ENCODE assay signal across 1 cellular context in the genomic region with DNA sequence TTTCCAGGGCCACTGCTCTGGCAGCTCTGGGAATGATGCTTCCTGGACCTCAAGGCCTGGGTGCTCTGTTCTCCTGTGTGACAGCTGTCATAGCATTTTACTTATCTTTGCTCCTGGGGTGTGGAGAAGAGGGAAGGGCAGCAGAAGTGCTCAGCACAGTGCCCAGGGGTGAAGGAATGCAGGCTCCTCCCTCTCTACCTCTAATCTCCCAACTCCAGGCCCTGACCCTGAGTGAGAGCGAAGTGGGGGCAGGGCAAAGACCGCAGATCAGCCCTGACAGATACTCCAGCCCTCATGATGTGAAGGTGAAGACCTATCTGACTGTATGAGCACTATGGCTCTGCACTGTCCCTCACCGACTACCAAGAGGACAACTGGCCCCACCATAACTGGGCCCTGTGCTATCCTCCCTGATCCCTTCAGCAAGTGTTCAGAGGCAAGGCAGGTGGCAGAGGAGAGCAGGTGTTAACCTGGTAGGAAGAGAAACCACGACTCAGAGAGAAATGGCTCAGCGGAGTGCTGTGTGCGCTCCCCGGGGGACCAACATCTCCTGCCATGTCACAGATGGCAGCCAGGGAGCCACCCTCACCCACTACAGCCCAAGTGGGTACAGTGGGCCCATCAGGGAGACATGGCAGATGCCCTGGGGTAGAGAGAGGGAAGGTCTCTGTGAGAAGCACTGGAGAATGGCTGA.
TF ChIP-seq lines count a peak whose summit lies in the region.

No MANE protein-coding gene starts in this region.

TF ChIP-seq in K562, 482 proteins besides CTCF, POLR2A, EP300 and RAD21 (continued from another document and continues in another):
- TF ChIP-seq, protein P1, sequence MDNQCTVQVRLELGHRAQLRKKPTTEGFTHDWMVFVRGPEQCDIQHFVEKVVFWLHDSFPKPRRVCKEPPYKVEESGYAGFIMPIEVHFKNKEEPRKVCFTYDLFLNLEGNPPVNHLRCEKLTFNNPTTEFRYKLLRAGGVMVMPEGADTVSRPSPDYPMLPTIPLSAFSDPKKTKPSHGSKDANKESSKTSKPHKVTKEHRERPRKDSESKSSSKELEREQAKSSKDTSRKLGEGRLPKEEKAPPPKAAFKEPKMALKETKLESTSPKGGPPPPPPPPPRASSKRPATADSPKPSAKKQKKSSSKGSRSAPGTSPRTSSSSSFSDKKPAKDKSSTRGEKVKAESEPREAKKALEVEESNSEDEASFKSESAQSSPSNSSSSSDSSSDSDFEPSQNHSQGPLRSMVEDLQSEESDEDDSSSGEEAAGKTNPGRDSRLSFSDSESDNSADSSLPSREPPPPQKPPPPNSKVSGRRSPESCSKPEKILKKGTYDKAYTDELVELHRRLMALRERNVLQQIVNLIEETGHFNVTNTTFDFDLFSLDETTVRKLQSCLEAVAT (IDR thresholded peaks at IDR 0.05), result peak in 1 of 2 experiments; percentile 97; a peak in 2 of 4 replicates
- TF ChIP-seq, protein P2, sequence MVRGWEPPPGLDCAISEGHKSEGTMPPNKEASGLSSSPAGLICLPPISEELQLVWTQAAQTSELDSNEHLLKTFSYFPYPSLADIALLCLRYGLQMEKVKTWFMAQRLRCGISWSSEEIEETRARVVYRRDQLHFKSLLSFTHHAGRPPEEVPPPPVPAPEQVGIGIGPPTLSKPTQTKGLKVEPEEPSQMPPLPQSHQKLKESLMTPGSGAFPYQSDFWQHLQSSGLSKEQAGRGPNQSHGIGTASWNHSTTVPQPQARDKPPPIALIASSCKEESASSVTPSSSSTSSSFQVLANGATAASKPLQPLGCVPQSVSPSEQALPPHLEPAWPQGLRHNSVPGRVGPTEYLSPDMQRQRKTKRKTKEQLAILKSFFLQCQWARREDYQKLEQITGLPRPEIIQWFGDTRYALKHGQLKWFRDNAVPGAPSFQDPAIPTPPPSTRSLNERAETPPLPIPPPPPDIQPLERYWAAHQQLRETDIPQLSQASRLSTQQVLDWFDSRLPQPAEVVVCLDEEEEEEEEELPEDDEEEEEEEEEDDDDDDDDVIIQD (CRISPR knock-in tag; IDR thresholded peaks at IDR 0.05), result no peak
- TF ChIP-seq NONO (IDR thresholded peaks at IDR 0.05; ENCODE audit: low read depth in 2 of 2, low read length in 1 of 2) (peak in 1 of 2 experiments; percentile 86; a peak in 2 of 4 replicates), ELF1 (tag; IDR thresholded peaks at IDR 0.05) (no peak), BDP1 (IDR thresholded peaks at IDR 0.05; ENCODE audit: insufficient read depth, insufficient read length) (no peak), BRF1 (IDR thresholded peaks at IDR 0.05; ENCODE audit: borderline replicate concordance, extremely low read depth, insufficient read length) (no peak), CBX3 (IDR thresholded peaks at IDR 0.05; ENCODE audit: borderline replicate concordance in 1 of 2, low read length in 2 of 2) (peak in 1 of 2 experiments; percentile 87; a peak in 2 of 3 replicates), CREB1 (IDR thresholded peaks at IDR 0.05) (peak; percentile 63; the same call in 1 of the 2 replicates), CREB1 (CRISPR knock-in tag; IDR thresholded peaks at IDR 0.05) (no peak), SIN3A (IDR thresholded peaks at IDR 0.05; ENCODE audit: borderline replicate concordance in 2 of 2, control insufficient read depth in 1 of 2, low read depth in 2 of 2, low read length in 2 of 2) (0 out of 4 replicates have a peak, but pooled peaks of 1 of the 2 experiments have one; percentile 47), SMAD1 (IDR thresholded peaks at IDR 0.05; ENCODE audit: low read depth, low read length, partially characterized antibody) (peak; percentile 65), ZNF24 (IDR thresholded peaks at IDR 0.05) (peak; percentile 69), GATAD2B (IDR thresholded peaks at IDR 0.05; ENCODE audit: borderline replicate concordance) (peak; percentile 70), TBL1XR1 (IDR thresholded peaks at IDR 0.05; ENCODE audit: low read length in 2 of 2) (peak; percentile 90 to 92; a peak in 3 of 4 replicates), XRCC5 (IDR thresholded peaks at IDR 0.05; ENCODE audit: low read depth, low read length) (peak; percentile 69; the same call in 1 of the 2 replicates), KDM4B (IDR thresholded peaks at IDR 0.05; ENCODE audit: borderline replicate concordance in 2 of 2, low read depth in 1 of 2) (0 out of 4 replicates have a peak, but pooled peaks of 1 of the 2 experiments have one; percentile 51), KAT8 (IDR thresholded peaks at IDR 0.05; ENCODE audit: low read depth) (no peak), KLF13 (tag; IDR thresholded peaks at IDR 0.05; ENCODE audit: borderline replicate concordance, low read depth) (peak; percentile 57; the same call in 1 of the 2 replicates)
- TF ChIP-seq, protein P3, sequence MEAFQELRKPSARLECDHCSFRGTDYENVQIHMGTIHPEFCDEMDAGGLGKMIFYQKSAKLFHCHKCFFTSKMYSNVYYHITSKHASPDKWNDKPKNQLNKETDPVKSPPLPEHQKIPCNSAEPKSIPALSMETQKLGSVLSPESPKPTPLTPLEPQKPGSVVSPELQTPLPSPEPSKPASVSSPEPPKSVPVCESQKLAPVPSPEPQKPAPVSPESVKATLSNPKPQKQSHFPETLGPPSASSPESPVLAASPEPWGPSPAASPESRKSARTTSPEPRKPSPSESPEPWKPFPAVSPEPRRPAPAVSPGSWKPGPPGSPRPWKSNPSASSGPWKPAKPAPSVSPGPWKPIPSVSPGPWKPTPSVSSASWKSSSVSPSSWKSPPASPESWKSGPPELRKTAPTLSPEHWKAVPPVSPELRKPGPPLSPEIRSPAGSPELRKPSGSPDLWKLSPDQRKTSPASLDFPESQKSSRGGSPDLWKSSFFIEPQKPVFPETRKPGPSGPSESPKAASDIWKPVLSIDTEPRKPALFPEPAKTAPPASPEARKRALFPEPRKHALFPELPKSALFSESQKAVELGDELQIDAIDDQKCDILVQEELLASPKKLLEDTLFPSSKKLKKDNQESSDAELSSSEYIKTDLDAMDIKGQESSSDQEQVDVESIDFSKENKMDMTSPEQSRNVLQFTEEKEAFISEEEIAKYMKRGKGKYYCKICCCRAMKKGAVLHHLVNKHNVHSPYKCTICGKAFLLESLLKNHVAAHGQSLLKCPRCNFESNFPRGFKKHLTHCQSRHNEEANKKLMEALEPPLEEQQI (IDR thresholded peaks at IDR 0.05), result peak; percentile 81; the same call in 1 of the 2 replicates
- TF ChIP-seq, protein P4, sequence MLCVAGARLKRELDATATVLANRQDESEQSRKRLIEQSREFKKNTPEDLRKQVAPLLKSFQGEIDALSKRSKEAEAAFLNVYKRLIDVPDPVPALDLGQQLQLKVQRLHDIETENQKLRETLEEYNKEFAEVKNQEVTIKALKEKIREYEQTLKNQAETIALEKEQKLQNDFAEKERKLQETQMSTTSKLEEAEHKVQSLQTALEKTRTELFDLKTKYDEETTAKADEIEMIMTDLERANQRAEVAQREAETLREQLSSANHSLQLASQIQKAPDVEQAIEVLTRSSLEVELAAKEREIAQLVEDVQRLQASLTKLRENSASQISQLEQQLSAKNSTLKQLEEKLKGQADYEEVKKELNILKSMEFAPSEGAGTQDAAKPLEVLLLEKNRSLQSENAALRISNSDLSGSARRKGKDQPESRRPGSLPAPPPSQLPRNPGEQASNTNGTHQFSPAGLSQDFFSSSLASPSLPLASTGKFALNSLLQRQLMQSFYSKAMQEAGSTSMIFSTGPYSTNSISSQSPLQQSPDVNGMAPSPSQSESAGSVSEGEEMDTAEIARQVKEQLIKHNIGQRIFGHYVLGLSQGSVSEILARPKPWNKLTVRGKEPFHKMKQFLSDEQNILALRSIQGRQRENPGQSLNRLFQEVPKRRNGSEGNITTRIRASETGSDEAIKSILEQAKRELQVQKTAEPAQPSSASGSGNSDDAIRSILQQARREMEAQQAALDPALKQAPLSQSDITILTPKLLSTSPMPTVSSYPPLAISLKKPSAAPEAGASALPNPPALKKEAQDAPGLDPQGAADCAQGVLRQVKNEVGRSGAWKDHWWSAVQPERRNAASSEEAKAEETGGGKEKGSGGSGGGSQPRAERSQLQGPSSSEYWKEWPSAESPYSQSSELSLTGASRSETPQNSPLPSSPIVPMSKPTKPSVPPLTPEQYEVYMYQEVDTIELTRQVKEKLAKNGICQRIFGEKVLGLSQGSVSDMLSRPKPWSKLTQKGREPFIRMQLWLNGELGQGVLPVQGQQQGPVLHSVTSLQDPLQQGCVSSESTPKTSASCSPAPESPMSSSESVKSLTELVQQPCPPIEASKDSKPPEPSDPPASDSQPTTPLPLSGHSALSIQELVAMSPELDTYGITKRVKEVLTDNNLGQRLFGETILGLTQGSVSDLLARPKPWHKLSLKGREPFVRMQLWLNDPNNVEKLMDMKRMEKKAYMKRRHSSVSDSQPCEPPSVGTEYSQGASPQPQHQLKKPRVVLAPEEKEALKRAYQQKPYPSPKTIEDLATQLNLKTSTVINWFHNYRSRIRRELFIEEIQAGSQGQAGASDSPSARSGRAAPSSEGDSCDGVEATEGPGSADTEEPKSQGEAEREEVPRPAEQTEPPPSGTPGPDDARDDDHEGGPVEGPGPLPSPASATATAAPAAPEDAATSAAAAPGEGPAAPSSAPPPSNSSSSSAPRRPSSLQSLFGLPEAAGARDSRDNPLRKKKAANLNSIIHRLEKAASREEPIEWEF (CRISPR knock-in tag; IDR thresholded peaks at IDR 0.05), result 0 out of 2 replicates have a peak, but pooled peaks have one; percentile 45
- TF ChIP-seq, protein P5, sequence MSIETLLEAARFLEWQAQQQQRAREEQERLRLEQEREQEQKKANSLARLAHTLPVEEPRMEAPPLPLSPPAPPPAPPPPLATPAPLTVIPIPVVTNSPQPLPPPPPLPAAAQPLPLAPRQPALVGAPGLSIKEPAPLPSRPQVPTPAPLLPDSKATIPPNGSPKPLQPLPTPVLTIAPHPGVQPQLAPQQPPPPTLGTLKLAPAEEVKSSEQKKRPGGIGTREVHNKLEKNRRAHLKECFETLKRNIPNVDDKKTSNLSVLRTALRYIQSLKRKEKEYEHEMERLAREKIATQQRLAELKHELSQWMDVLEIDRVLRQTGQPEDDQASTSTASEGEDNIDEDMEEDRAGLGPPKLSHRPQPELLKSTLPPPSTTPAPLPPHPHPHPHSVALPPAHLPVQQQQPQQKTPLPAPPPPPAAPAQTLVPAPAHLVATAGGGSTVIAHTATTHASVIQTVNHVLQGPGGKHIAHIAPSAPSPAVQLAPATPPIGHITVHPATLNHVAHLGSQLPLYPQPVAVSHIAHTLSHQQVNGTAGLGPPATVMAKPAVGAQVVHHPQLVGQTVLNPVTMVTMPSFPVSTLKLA (conservative IDR thresholded peaks at IDR 0.05), result peak in 1 of 2 experiments; percentile 77; a peak in 2 of 4 replicates
- TF ChIP-seq, protein P6, sequence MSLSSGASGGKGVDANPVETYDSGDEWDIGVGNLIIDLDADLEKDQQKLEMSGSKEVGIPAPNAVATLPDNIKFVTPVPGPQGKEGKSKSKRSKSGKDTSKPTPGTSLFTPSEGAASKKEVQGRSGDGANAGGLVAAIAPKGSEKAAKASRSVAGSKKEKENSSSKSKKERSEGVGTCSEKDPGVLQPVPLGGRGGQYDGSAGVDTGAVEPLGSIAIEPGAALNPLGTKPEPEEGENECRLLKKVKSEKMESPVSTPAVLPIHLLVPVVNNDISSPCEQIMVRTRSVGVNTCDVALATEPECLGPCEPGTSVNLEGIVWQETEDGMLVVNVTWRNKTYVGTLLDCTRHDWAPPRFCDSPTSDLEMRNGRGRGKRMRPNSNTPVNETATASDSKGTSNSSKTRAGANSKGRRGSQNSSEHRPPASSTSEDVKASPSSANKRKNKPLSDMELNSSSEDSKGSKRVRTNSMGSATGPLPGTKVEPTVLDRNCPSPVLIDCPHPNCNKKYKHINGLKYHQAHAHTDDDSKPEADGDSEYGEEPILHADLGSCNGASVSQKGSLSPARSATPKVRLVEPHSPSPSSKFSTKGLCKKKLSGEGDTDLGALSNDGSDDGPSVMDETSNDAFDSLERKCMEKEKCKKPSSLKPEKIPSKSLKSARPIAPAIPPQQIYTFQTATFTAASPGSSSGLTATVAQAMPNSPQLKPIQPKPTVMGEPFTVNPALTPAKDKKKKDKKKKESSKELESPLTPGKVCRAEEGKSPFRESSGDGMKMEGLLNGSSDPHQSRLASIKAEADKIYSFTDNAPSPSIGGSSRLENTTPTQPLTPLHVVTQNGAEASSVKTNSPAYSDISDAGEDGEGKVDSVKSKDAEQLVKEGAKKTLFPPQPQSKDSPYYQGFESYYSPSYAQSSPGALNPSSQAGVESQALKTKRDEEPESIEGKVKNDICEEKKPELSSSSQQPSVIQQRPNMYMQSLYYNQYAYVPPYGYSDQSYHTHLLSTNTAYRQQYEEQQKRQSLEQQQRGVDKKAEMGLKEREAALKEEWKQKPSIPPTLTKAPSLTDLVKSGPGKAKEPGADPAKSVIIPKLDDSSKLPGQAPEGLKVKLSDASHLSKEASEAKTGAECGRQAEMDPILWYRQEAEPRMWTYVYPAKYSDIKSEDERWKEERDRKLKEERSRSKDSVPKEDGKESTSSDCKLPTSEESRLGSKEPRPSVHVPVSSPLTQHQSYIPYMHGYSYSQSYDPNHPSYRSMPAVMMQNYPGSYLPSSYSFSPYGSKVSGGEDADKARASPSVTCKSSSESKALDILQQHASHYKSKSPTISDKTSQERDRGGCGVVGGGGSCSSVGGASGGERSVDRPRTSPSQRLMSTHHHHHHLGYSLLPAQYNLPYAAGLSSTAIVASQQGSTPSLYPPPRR (CRISPR knock-in tag; IDR thresholded peaks at IDR 0.05; ENCODE audit: borderline replicate concordance), result peak; percentile 92
- TF ChIP-seq, protein P7, sequence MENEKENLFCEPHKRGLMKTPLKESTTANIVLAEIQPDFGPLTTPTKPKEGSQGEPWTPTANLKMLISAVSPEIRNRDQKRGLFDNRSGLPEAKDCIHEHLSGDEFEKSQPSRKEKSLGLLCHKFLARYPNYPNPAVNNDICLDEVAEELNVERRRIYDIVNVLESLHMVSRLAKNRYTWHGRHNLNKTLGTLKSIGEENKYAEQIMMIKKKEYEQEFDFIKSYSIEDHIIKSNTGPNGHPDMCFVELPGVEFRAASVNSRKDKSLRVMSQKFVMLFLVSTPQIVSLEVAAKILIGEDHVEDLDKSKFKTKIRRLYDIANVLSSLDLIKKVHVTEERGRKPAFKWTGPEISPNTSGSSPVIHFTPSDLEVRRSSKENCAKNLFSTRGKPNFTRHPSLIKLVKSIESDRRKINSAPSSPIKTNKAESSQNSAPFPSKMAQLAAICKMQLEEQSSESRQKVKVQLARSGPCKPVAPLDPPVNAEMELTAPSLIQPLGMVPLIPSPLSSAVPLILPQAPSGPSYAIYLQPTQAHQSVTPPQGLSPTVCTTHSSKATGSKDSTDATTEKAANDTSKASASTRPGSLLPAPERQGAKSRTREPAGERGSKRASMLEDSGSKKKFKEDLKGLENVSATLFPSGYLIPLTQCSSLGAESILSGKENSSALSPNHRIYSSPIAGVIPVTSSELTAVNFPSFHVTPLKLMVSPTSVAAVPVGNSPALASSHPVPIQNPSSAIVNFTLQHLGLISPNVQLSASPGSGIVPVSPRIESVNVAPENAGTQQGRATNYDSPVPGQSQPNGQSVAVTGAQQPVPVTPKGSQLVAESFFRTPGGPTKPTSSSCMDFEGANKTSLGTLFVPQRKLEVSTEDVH (IDR thresholded peaks at IDR 0.05; ENCODE audit: low read depth, partially characterized antibody), result peak; percentile 20
- TF ChIP-seq, protein P8, sequence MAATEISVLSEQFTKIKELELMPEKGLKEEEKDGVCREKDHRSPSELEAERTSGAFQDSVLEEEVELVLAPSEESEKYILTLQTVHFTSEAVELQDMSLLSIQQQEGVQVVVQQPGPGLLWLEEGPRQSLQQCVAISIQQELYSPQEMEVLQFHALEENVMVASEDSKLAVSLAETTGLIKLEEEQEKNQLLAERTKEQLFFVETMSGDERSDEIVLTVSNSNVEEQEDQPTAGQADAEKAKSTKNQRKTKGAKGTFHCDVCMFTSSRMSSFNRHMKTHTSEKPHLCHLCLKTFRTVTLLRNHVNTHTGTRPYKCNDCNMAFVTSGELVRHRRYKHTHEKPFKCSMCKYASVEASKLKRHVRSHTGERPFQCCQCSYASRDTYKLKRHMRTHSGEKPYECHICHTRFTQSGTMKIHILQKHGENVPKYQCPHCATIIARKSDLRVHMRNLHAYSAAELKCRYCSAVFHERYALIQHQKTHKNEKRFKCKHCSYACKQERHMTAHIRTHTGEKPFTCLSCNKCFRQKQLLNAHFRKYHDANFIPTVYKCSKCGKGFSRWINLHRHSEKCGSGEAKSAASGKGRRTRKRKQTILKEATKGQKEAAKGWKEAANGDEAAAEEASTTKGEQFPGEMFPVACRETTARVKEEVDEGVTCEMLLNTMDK (IDR thresholded peaks at IDR 0.05; ENCODE audit: borderline replicate concordance, insufficient read depth, low read depth, low read length, poor library complexity, severe bottlenecking), result no peak
